Comparison of ENCODE assay signal across 27 cellular contexts in the genomic region with DNA sequence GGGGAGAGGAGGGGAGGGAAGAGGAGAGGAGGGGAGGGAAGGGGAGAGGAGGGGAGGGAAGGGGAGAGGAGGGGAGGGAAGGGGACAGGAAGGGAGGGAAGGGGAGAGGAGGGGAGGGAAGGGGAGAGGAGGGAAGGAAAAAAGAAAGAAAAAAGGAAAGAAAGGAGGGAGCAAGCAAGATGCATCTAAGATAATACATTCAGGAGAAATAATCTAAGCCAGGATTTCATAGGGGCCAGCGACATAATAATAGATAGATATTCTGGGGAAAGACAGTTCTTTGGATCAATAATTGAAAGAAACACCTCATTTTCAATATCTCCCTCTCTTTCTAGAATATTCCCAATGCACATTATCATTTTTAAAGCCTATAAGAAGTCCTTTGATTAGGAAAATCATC.
"Had no signal": no experiment of that assay in that cellular context is flagged by ENCODE, and none has a peak within 500 bp of the region (broad histone marks: within the 10 kb centered on the region; RNA-seq: fewer than 3 reads in every experiment).

No MANE protein-coding gene starts in this region.

- H3K4me1 ChIP-seq: stomach, suprapubic skin, testis, thyroid gland, tibial artery, tibial nerve, transverse colon, upper lobe of left lung, upper lobe of right lung, uterus, vagina had no signal

- H3K27ac ChIP-seq: stomach, suprapubic skin, testis, thoracic aorta, thyroid gland, tibial artery, tibial nerve, transverse colon, upper lobe of left lung, upper lobe of right lung, uterus, vagina had no signal

- H3K4me1 Mint-ChIP-seq: stimulated activated memory B cell treated with anti-CD40 and anti-IgM and Interleukin-4, amounts not matched to agents 10 μg/mL and 1 μg/mL and 100 μg/mL, for 72 hours had no signal

- H3K27ac Mint-ChIP-seq: stimulated activated effector memory CD8-positive, alpha-beta T cell treated with anti-CD3 and anti-CD28 coated beads, Interleukin-12 subunit alpha, Interleukin-12 subunit beta, amount 100 ng/mL, for 72 hours; stimulated activated memory B cell treated with anti-CD40 and anti-IgM and Interleukin-4, amounts not matched to agents 10 μg/mL and 1 μg/mL and 100 μg/mL, for 72 hours; stimulated activated naive B cell treated with anti-CD40 and anti-IgM and Interleukin-4, amounts not matched to agents 10 μg/mL and 1 μg/mL and 100 μg/mL, for 72 hours; stimulated activated naive CD8-positive, alpha-beta T cell treated with anti-CD3 and anti-CD28 coated beads, Interleukin-15, Interleukin-2, amounts not matched to agents 100 ng/mL and 50 ng/mL, for 24 hours; type B pancreatic cell had no signal

- H3K27me3 Mint-ChIP-seq: stimulated activated naive CD8-positive, alpha-beta T cell treated with anti-CD3 and anti-CD28 coated beads, Interleukin-15, Interleukin-2, amounts not matched to agents 100 ng/mL and 50 ng/mL, for 24 hours; type B pancreatic cell had no signal

- H3K36me3 ChIP-seq: stomach, suprapubic skin, thoracic aorta, thyroid gland, tibial artery, tibial nerve, transverse colon, upper lobe of left lung, upper lobe of right lung, uterus, vagina had no signal

- DNase-seq: stimulated activated CD4-positive, alpha-beta T cell treated with anti-CD3 and anti-CD28 coated beads, Interleukin-2, amount 100 ng/mL, for 48 hours; stimulated activated CD4-positive, alpha-beta T cell treated with anti-CD3 and anti-CD28 coated beads, Interleukin-4, amount 100 ng/mL, for 1 hour; stimulated activated CD4-positive, alpha-beta T cell treated with anti-CD3 and anti-CD28 coated beads, Interleukin-4, amount 100 ng/mL, for 24 hours; stimulated activated CD4-positive, alpha-beta T cell treated with anti-CD3 and anti-CD28 coated beads, Interleukin-4, amount 100 ng/mL, for 4 hours; stimulated activated CD8-positive, alpha-beta memory T cell treated with anti-CD3 and anti-CD28 coated beads, Interleukin-4, amount 100 ng/mL, for 48 hours; stimulated activated naive B cell treated with anti-CD40 and anti-IgM and Interleukin-4, amounts not matched to agents 10 μg/mL and 1 μg/mL and 100 μg/mL, for 72 hours; stimulated activated naive CD4-positive, alpha-beta T cell; stimulated activated naive CD4-positive, alpha-beta T cell treated with Interleukin-2 at 50 U/mL for 16 hours; stimulated activated naive CD8-positive, alpha-beta T cell treated with anti-CD3 and anti-CD28 coated beads, Interleukin-15, Interleukin-2, amounts not matched to agents 100 U/mL and 50 U/mL, for 24 hours; stomach; substantia nigra; testis; thyroid gland; tibial artery; transverse colon; upper lobe of right lung; uterus had no signal

- H3K27me3 ChIP-seq: stomach, suprapubic skin, testis, thyroid gland, tibial artery, tibial nerve, transverse colon, upper lobe of left lung, upper lobe of right lung, uterus, vagina had no signal

- H3K4me3 Mint-ChIP-seq: stimulated activated effector memory CD8-positive, alpha-beta T cell treated with anti-CD3 and anti-CD28 coated beads, Interleukin-12 subunit alpha, Interleukin-12 subunit beta, amount 100 ng/mL, for 72 hours; stimulated activated memory B cell treated with anti-CD40 and anti-IgM and Interleukin-4, amounts not matched to agents 10 μg/mL and 1 μg/mL and 100 μg/mL, for 72 hours; stimulated activated naive B cell treated with anti-CD40 and anti-IgM and Interleukin-4, amounts not matched to agents 10 μg/mL and 1 μg/mL and 100 μg/mL, for 72 hours; stimulated activated naive CD8-positive, alpha-beta T cell treated with anti-CD3 and anti-CD28 coated beads, Interleukin-15, Interleukin-2, amounts not matched to agents 100 ng/mL and 50 ng/mL, for 24 hours; type B pancreatic cell had no signal

- ATAC-seq: stimulated activated effector memory CD8-positive, alpha-beta T cell treated with anti-CD3 and anti-CD28 coated beads, Interleukin-12 subunit alpha, Interleukin-12 subunit beta, amount 100 ng/mL, for 72 hours; stimulated activated memory B cell treated with anti-CD40 and anti-IgM and Interleukin-4, amounts not matched to agents 10 μg/mL and 1 μg/mL and 100 μg/mL, for 72 hours; stimulated activated naive B cell treated with anti-CD40 and anti-IgM and Interleukin-4, amounts not matched to agents 10 μg/mL and 1 μg/mL and 100 μg/mL, for 72 hours; stimulated activated naive CD8-positive, alpha-beta T cell treated with anti-CD3 and anti-CD28 coated beads, Interleukin-15, Interleukin-2, amounts not matched to agents 100 U/mL and 50 U/mL, for 24 hours; upper lobe of right lung had no signal

- H3K9me3 ChIP-seq: suprapubic skin, testis, thoracic aorta, thyroid gland, tibial artery, tibial nerve, transverse colon, upper lobe of left lung, upper lobe of right lung, vagina had no signal

- FAIRE-seq: urothelium cell line had no signal

- H3K9me3 Mint-ChIP-seq: stimulated activated effector memory CD8-positive, alpha-beta T cell treated with anti-CD3 and anti-CD28 coated beads, Interleukin-12 subunit alpha, Interleukin-12 subunit beta, amount 100 ng/mL, for 72 hours; stimulated activated memory B cell treated with anti-CD40 and anti-IgM and Interleukin-4, amounts not matched to agents 10 μg/mL and 1 μg/mL and 100 μg/mL, for 72 hours had no signal

- H3K4me3 ChIP-seq: stomach, suprapubic skin, testis, thoracic aorta, thyroid gland, tibial artery, tibial nerve, transverse colon, upper lobe of left lung, upper lobe of right lung, uterus, vagina had no signal
